27 cellular contexts compared by ENCODE assay signal in the genomic region with DNA sequence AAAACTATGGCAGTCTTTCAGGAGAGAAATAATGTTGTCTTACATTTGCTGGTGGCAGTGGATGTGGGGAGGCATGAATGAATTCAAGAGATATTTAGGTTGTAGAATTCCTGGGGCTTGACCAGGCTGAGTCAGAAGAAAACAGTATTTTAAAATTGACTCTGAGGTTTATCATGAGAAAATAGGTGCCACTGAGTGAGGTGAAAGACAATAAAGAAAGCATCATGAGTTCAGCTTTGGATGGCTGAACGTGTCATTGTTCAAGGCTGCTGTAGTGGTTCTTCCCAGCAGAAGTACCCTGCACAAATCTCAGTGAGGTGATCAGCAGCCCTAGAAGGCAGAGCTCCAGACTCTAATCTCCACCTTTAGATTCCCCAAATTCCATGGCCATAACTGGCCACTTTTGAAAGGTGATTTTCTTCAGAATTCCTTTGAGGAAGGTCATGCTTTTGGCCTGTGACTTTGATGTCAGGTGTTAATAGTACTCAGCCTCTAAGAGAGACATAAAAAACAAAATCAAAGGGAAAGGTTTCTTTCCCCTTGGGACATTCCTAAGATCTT.
"Had no signal": no experiment of that assay in that cellular context is flagged by ENCODE, and none has a peak within 500 bp of the region (broad histone marks: within the 10 kb centered on the region; RNA-seq: fewer than 3 reads in every experiment).

No MANE protein-coding gene starts in this region.

- H3K4me3 ChIP-seq: dorsolateral prefrontal cortex, esophagus muscularis mucosa, gastrocnemius medialis, heart right ventricle, left ventricle myocardium inferior, lower lobe of right lung, pancreas, prostate gland, spleen, testis, tibial nerve, upper lobe of right lung, vagina had no signal

- H3K27ac ChIP-seq: dorsolateral prefrontal cortex, esophagus muscularis mucosa, gastrocnemius medialis, heart right ventricle, left ventricle myocardium inferior, lower lobe of right lung, pancreas, prostate gland, spleen, testis, tibial nerve, upper lobe of right lung, vagina had no signal

- FAIRE-seq: endometrium, islet of Langerhans, pancreas had no signal

- ATAC-seq: gastrocnemius medialis; heart right ventricle; left cardiac atrium; lower lobe of right lung; pancreas; sciatic nerve; stimulated activated memory B cell treated with anti-CD40 and anti-IgM and Interleukin-4, amounts not matched to agents 10 μg/mL and 1 μg/mL and 100 μg/mL, for 72 hours; stimulated activated naive CD8-positive, alpha-beta T cell treated with anti-CD3 and anti-CD28 coated beads, Interleukin-15, amount 100 ng/mL, for 72 hours; upper lobe of right lung had no signal

- H3K27me3 ChIP-seq: dorsolateral prefrontal cortex, esophagus muscularis mucosa, gastrocnemius medialis, testis, tibial nerve, upper lobe of right lung, vagina had no signal

- H3K4me1 ChIP-seq: esophagus muscularis mucosa, gastrocnemius medialis, heart right ventricle, left ventricle myocardium inferior, lower lobe of right lung, pancreas, prostate gland, spleen, testis, tibial nerve, upper lobe of right lung, vagina had no signal

- H3K36me3 ChIP-seq: esophagus muscularis mucosa, gastrocnemius medialis, heart right ventricle, left ventricle myocardium inferior, lower lobe of right lung, pancreas, prostate gland, spleen, tibial nerve, upper lobe of right lung, vagina had no signal

- DNase-seq: cortex of kidney; dorsolateral prefrontal cortex; effector CD8-positive, alpha-beta T cell; gastrocnemius medialis; heart right ventricle; hypothalamus; left cardiac atrium; left ventricle myocardium inferior; lower lobe of right lung; naive B cell; occipital lobe; pancreas; spleen; stimulated activated CD4-positive, alpha-beta T cell treated with anti-CD3 and anti-CD28 coated beads, Interleukin-15, amount 100 ng/mL, for 24 hours; stimulated activated CD4-positive, alpha-beta T cell treated with anti-CD3 and anti-CD28 coated beads, Interleukin-1b, Interleukin-23, amount 100 ng/mL, for 48 hours; stimulated activated CD4-positive, alpha-beta T cell treated with anti-CD3 and anti-CD28 coated beads, Interleukin-4, amount 100 ng/mL, for 24 hours; stimulated activated naive CD8-positive, alpha-beta T cell treated with anti-CD3 and anti-CD28 coated beads, Interleukin-15, amount 100 ng/mL, for 72 hours; testis; upper lobe of right lung had no signal

- H3K9me3 ChIP-seq: esophagus muscularis mucosa, gastrocnemius medialis, heart right ventricle, left ventricle myocardium inferior, lower lobe of right lung, pancreas, prostate gland, spleen, testis, tibial nerve, upper lobe of right lung, vagina had no signal
